8 cellular contexts compared by ENCODE assay signal in the genomic region with DNA sequence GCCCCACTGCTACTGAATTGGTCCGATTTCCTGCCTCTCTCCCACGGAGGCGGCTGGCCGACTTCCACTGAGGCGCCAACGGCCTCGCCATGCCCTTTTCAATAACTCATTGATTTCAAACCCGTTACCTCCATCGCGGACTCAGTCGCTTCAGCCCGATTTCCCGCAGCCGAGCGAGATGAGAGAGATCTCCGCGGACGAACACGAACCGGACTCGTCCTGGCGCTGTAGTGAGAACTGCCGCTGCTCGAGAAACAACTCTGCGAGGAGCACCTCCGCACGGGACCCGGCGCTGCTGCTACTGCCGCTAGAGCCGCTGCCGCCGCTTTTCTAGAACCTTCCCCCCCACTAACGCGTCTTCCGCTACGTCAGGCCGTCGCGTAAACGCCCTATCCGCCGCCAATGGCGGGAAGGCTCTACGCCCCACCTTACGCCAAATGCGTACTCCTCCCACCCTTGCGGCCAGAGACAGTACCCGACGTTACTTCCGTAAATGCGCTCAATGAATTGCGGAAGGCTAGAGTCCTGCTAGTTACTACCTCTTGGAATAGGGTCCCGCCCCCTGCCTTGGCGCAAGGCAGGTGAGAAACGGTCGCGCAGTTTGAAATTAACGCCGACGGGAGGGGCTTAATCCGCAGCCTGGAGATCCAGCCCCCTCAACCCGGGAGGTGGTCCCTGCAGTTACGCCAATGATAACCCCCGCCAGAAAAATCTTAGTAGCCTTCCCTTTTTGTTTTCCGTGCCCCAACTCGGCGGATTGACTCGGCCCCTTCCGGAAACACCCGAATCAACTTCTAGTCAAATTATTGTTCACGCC. TPM values are rescaled to one million over a fixed set of nuclear protein-coding genes. Genes with fewer than 3 reads are reported as not detected.
DNase-seq lines count a peak whose midpoint lies in the region; ATAC-seq and TF ChIP-seq lines count a peak whose summit lies in the region.

A gene (minus strand): TSS at position 303 of the 817 bp plus-strand sequence. CDS start 169 bp downstream, at position 134.

- H3K27ac Mint-ChIP-seq in activated CD4-positive, alpha-beta T cell treated with anti-CD3 and anti-CD28 coated beads, Interleukin-2, amount 10 ng/mL, durations not matched to agents 7 days and 5 days, result peak within 1 kb of the TSS; percentile 100

- peaks cover 3% of the 10 kb centered on the region for H3K36me3 ChIP-seq in BJ (ENCODE audit: control insufficient read depth, insufficient read depth, low read length)

- H3K4me3 Mint-ChIP-seq in activated CD4-positive, alpha-beta T cell treated with anti-CD3 and anti-CD28 coated beads, Interleukin-2, amount 10 ng/mL, durations not matched to agents 7 days and 5 days, result peak within 1 kb of the TSS; percentile 97

- H3K27me3 Mint-ChIP-seq in activated CD4-positive, alpha-beta T cell treated with anti-CD3 and anti-CD28 coated beads, Interleukin-2, amount 10 ng/mL, durations not matched to agents 7 days and 5 days, result no peaks in the 10 kb centered on the region

- no peaks in the 10 kb centered on the region for H3K9me3 Mint-ChIP-seq in activated CD4-positive, alpha-beta T cell treated with anti-CD3 and anti-CD28 coated beads, Interleukin-2, amount 10 ng/mL, durations not matched to agents 7 days and 5 days

- H3K4me1 Mint-ChIP-seq in activated CD4-positive, alpha-beta T cell treated with anti-CD3 and anti-CD28 coated beads, Interleukin-2, amount 10 ng/mL, durations not matched to agents 7 days and 5 days, result peaks cover 44% of the 10 kb centered on the region

- H3K27me3 ChIP-seq in BJ (ENCODE audit: control insufficient read depth, insufficient read depth, low read length), result no peaks in the 10 kb centered on the region
- H3K27me3 ChIP-seq in layer of hippocampus (ENCODE audit: control insufficient read depth, insufficient read depth, low read length), result no peaks in the 10 kb centered on the region

- ATAC-seq in GM19328 (IDR thresholded peaks at IDR 0.05; ENCODE audit: unreplicated experiment), result peak; percentile 59
- ATAC-seq in HG03520 (IDR thresholded peaks at IDR 0.05; ENCODE audit: unreplicated experiment), result peak; percentile 53

- POLR2A ChIA-PET in BJ (lab: Charles Lee), result no interaction called here
- POLR2A ChIA-PET in activated CD4-positive, alpha-beta T cell treated with anti-CD3 and anti-CD28 coated beads, Interleukin-2, amount 10 ng/mL, durations not matched to agents 7 days and 5 days (lab: Charles Lee), result interaction anchor here (0.9 to 2.5 kb wide), 6 partner anchors 12 to 338 kb away, joined by 3 to 10 read pairs (median 6); a partner anchor contains a TSS

- DNase-seq in BJ (ENCODE audit: low read depth) (peak; percentile 89), NCI-H69 (lab: John Stamatoyannopoulos, UW) (peak; percentile 99), coronary artery (ENCODE audit: low spot score) (peak; percentile 98)
- DNase-seq in activated CD4-positive, alpha-beta T cell treated with anti-CD3 and anti-CD28 coated beads, Interleukin-2, amount 10 ng/mL, durations not matched to agents 7 days and 5 days, result peak; percentile 98
- peak; percentile 93 to 98 for DNase-seq in stimulated activated CD4-positive, alpha-beta T cell treated with anti-CD3 and anti-CD28 coated beads, Interleukin-1b, Interleukin-23, amount 100 ng/mL, for 4 hours (ENCODE audit: low read depth in 2 of 2)

- CTCF ChIA-PET in BJ (lab: Yijun Ruan, JAX), result interaction anchor here (1.9 to 7.4 kb wide), 2 partner anchors 40 to 110 kb away, joined by 5 to 55 read pairs; no protein-coding TSS in a partner anchor
- CTCF ChIA-PET in activated CD4-positive, alpha-beta T cell treated with anti-CD3 and anti-CD28 coated beads, Interleukin-2, amount 10 ng/mL, durations not matched to agents 7 days and 5 days (lab: Charles Lee), result interaction anchor here (0.6 to 4.1 kb wide), 7 partner anchors 9 to 110 kb away, joined by 3 to 30 read pairs (median 4); a partner anchor contains a TSS

- TF ChIP-seq CTCF in BJ (IDR thresholded peaks at IDR 0.05; ENCODE audit: insufficient read depth, low read depth, low read length) (0 out of 2 replicates have a peak, but pooled peaks have one; percentile 8), coronary artery (IDR thresholded peaks at IDR 0.05) (no peak)

- H3K36me3 Mint-ChIP-seq in activated CD4-positive, alpha-beta T cell treated with anti-CD3 and anti-CD28 coated beads, Interleukin-2, amount 10 ng/mL, durations not matched to agents 7 days and 5 days (ENCODE audit: low read depth), result peaks cover 76% of the 10 kb centered on the region

- H3K4me3 ChIP-seq in BJ (ENCODE audit: low read depth, low read length), result peak within 1 kb of the TSS; percentile 98
- H3K4me3 ChIP-seq in coronary artery, result peak within 1 kb of the TSS; percentile 89

- H3K27ac ChIP-seq in coronary artery (peak within 1 kb of the TSS; percentile 98 to 100), layer of hippocampus (ENCODE audit: low read depth, low read length) (peak within 1 kb of the TSS; percentile 100)

RNA-seq across cellular contexts. Expression of the gene that starts here (rescaled TPM):
- 139 and 249 TPM in 2 replicates for polyA plus RNA-seq in BJ (2011; rRNA removed)
- 44.4 and 59.1 TPM in 2 replicates for polyA minus RNA-seq in BJ (2011; rRNA and poly(A)+ RNA removed)
- 100 to 1,000 TPM; 649 to 781 TPM for total RNA-seq in activated CD4-positive, alpha-beta T cell treated with anti-CD3 and anti-CD28 coated beads, Interleukin-2, amount 10 ng/mL, durations not matched to agents 7 days and 5 days

Comparison
In these comparisons a context has a peak if more than half of its experiments do, and no peak if none do; other contexts are left out.
1. Peak in every context shown above with its lines: DNase-seq, ATAC-seq, H3K4me3 ChIP-seq and H3K27ac ChIP-seq.